Comparison of ENCODE assay signal across 13 cellular contexts in genomic region chr3:123085293-123085949, GRCh38. TPM values are rescaled to one million over a fixed set of nuclear protein-coding genes. Genes with fewer than 3 reads are reported as not detected.
DNase-seq lines count a peak whose midpoint lies in the region; ATAC-seq and TF ChIP-seq lines count a peak whose summit lies in the region.
"Had no signal": no experiment of that assay in that cellular context is flagged by ENCODE, and none has a peak within 500 bp of the region (broad histone marks: within the 10 kb centered on the region; RNA-seq: fewer than 3 reads in every experiment).

No MANE protein-coding gene starts in this region.

- no peak overlapping the region for H2AK5ac ChIP-seq in mesendoderm (ENCODE audit: low read length)

- H3K4me3 ChIP-seq in left ventricle myocardium inferior: no peak overlapping the region
- H3K4me3 ChIP-seq in adipocyte (ENCODE audit: low read length): peak overlapping the region; percentile 1
- H3K4me3 ChIP-seq in mesendoderm (ENCODE audit: low read length): no peak overlapping the region

- peaks cover 70% of the 10 kb centered on the region for H3K4me1 ChIP-seq in left ventricle myocardium inferior
- peaks cover 73% of the 10 kb centered on the region for H3K4me1 ChIP-seq in adipocyte (ENCODE audit: control insufficient read depth, insufficient read depth, low read length)
- peaks cover 48% of the 10 kb centered on the region for H3K4me1 ChIP-seq in mesendoderm (ENCODE audit: control insufficient read depth, low read depth, low read length)

- no peak overlapping the region for H3K4me2 ChIP-seq in mesendoderm (ENCODE audit: low read length)

- no peak overlapping the region for H2BK120ac ChIP-seq in mesendoderm (ENCODE audit: low read depth, low read length)

- H3K4ac ChIP-seq in mesendoderm (ENCODE audit: low read depth, low read length): no peak overlapping the region

- peaks cover 78% of the 10 kb centered on the region for H3K79me2 ChIP-seq in mesendoderm (ENCODE audit: control insufficient read depth, insufficient read depth, low read length)

- no peak overlapping the region for H2BK15ac ChIP-seq in mesendoderm (replicated peaks; ENCODE audit: low read depth)

- H3K56ac ChIP-seq in mesendoderm (ENCODE audit: low read length): peak overlapping the region; percentile 51

- no peak overlapping the region for H3K23ac ChIP-seq in mesendoderm (ENCODE audit: low read length)

- H3K27ac ChIP-seq in left ventricle myocardium inferior (replicated peaks) (peak overlapping the region; percentile 34), mesendoderm (ENCODE audit: low read depth, low read length) (no peak overlapping the region)

- no peak for TF ChIP-seq CTCF in left ventricle myocardium inferior (IDR thresholded peaks at IDR 0.05; ENCODE audit: borderline replicate concordance)

- no peak overlapping the region for H4K8ac ChIP-seq in mesendoderm (ENCODE audit: low read depth, low read length)

- no CpG with 5 or more reads among the region's 10 CpGs for WGBS in mesendoderm (ENCODE audit: extremely low coverage, insufficient coverage, low lambda C conversion rate)

- H3K36me3 ChIP-seq in left ventricle myocardium inferior: no peaks in the 10 kb centered on the region
- no peaks in the 10 kb centered on the region for H3K36me3 ChIP-seq in adipocyte (ENCODE audit: control insufficient read depth, insufficient read depth, low read length, severe bottlenecking)
- no peaks in the 10 kb centered on the region for H3K36me3 ChIP-seq in mesendoderm (ENCODE audit: control insufficient read depth, insufficient read depth, low read length)

- no peak overlapping the region for H4K5ac ChIP-seq in mesendoderm (ENCODE audit: low read length)

- DNase-seq in left ventricle myocardium inferior (no peak), left cardiac atrium (no peak), adipocyte (ENCODE audit: low read depth) (no peak), mesendoderm (peak; percentile 29), activated gamma-delta T cell treated with Interleukin-2 at 50 U/mL for 16 hours (no peak), NCI-H128 (lab: John Stamatoyannopoulos, UW; ENCODE audit: unreplicated experiment) (no peak), Right ventricle myocardium inferior (ENCODE audit: missing footprints) (no peak), NCI-H2196 treated with DMSO at 0.1 percent for 48 hours (lab: John Stamatoyannopoulos, UW; ENCODE audit: unreplicated experiment) (no peak)
- DNase-seq: activated B cell treated with CpG ODN at 0.5 μM for 24 hours; activated naive CD4-positive, alpha-beta T cell; effector memory CD4-positive, alpha-beta T cell; nucleus accumbens had no signal

- no peak overlapping the region for H3K9ac ChIP-seq in adipocyte (ENCODE audit: low read length)
- H3K9ac ChIP-seq in mesendoderm (ENCODE audit: low read length): no peak overlapping the region

- intact Hi-C loops in left ventricle myocardium inferior (cut with micrococcal nuclease): no loop called here
- intact Hi-C loops in left cardiac atrium (cut with DNase I): no loop called here
- intact Hi-C loops in Right ventricle myocardium inferior (cut with DNase I): no loop called here

- peaks cover 47% of the 10 kb centered on the region for H3K79me1 ChIP-seq in mesendoderm (ENCODE audit: low read length)

- ATAC-seq in left cardiac atrium: no peak
- no peak for ATAC-seq in Right ventricle myocardium inferior

- H3K18ac ChIP-seq in mesendoderm (ENCODE audit: low read length): no peak overlapping the region

- H3K9me3 ChIP-seq in left ventricle myocardium inferior (replicated peaks) (no peaks in the 10 kb centered on the region), adipocyte (ENCODE audit: control insufficient read depth, low read length) (no peaks in the 10 kb centered on the region)

- no peak overlapping the region for H2BK5ac ChIP-seq in mesendoderm (ENCODE audit: low read length)

- no peaks in the 10 kb centered on the region for H3K27me3 ChIP-seq in left ventricle myocardium inferior (ENCODE audit: low read depth)
- no peaks in the 10 kb centered on the region for H3K27me3 ChIP-seq in adipocyte (replicated peaks; ENCODE audit: control insufficient read depth, insufficient read depth, low read length)
- no peaks in the 10 kb centered on the region for H3K27me3 ChIP-seq in mesendoderm (ENCODE audit: insufficient read depth, low read length, poor library complexity)

RNA-seq across cellular contexts. Expression of gene PDIA5, which starts 18.6 kb away (rescaled TPM):
- total RNA-seq in left ventricle myocardium inferior: 6.0 TPM
- total RNA-seq in left cardiac atrium: 10 to 100 TPM in 1 of 2 donors, 1 to 10 TPM in 1; 9.0 to 15.5 TPM
- polyA plus RNA-seq in mesendoderm (2013, experiment 1 of 2): 28.4 TPM
- polyA plus RNA-seq in mesendoderm (2013, experiment 2 of 2): 27.6 TPM
- 5.7 TPM for total RNA-seq in Right ventricle myocardium inferior

RNA-seq across cellular contexts. Expression of gene SEMA5B, which starts 57.9 kb away (rescaled TPM):
- total RNA-seq in left ventricle myocardium inferior (5.3 TPM), left cardiac atrium (1 to 10 TPM; 1.7 to 2.4 TPM), Right ventricle myocardium inferior (5.2 TPM)
- polyA plus RNA-seq in mesendoderm (2013, experiment 1 of 2): 2.2 TPM
- 1.9 TPM for polyA plus RNA-seq in mesendoderm (2013, experiment 2 of 2)
- polyA plus RNA-seq: BJ had no signal
